In genomic region chr11:46391186-46391577, GRCh38 we compare ENCODE assay signal across 13 cellular contexts. TPM values are rescaled to one million over a fixed set of nuclear protein-coding genes. Genes with fewer than 3 reads are reported as not detected.
A peak's percentile ranks its signal among the peaks of the same experiment; 100 is the strongest.
DNase-seq lines count a peak whose midpoint lies in the region; ATAC-seq and TF ChIP-seq lines count a peak whose summit lies in the region.
"Had no signal": no experiment of that assay in that cellular context is flagged by ENCODE, and none has a peak within 500 bp of the region (broad histone marks: within the 10 kb centered on the region; RNA-seq: fewer than 3 reads in every experiment).

No MANE protein-coding gene starts in this region.

- peaks cover 11% of the 10 kb centered on the region for H3K4me1 Mint-ChIP-seq in MCF 10A (ENCODE audit: insufficient read depth, unreplicated experiment)
- H3K4me1 Mint-ChIP-seq in activated CD4-positive, alpha-beta memory T cell treated with anti-CD3 and anti-CD28 coated beads for 36 hours (ENCODE audit: low read depth), result peaks cover 31% of the 10 kb centered on the region

- no peaks in the 10 kb centered on the region for H3K9me3 Mint-ChIP-seq in MCF 10A (ENCODE audit: unreplicated experiment)
- H3K9me3 Mint-ChIP-seq in activated CD4-positive, alpha-beta memory T cell treated with anti-CD3 and anti-CD28 coated beads for 36 hours, result no peaks in the 10 kb centered on the region
- H3K9me3 Mint-ChIP-seq: activated T-cell treated with anti-CD3 and anti-CD28 coated beads, Interleukin-2, amount 50 U/mL, for 72 hours had no signal

- POLR2A ChIA-PET in MCF 10A (lab: Yijun Ruan, JAX), result no interaction called here
- POLR2A ChIA-PET in activated CD4-positive, alpha-beta memory T cell treated with anti-CD3 and anti-CD28 coated beads for 36 hours (lab: Charles Lee), result interaction anchor here (1.3 kb wide), 1 partner anchor 10 kb away, joined by 3 read pairs; the partner anchor contains the start of gene MDK

- no peak for DNase-seq in breast epithelium (ENCODE audit: low spot score in 2 of 2)
- DNase-seq in MCF 10A (ENCODE audit: unreplicated experiment), result no peak
- no peak for DNase-seq in SK-N-MC (ENCODE audit: low read depth, low spot score)
- no peak for DNase-seq in iPS DF 6.9 (ENCODE audit: low read depth, low spot score)
- no peak for DNase-seq in suprapubic skin (ENCODE audit: low spot score in 2 of 2)
- DNase-seq in activated CD4-positive, alpha-beta T cell treated with anti-CD3 and anti-CD28 coated beads, Interleukin-2, amount 50 U/mL, for 1 hour, result no peak
- no peak for DNase-seq in activated CD4-positive, alpha-beta memory T cell treated with anti-CD3 and anti-CD28 coated beads for 36 hours
- DNase-seq in sciatic nerve (ENCODE audit: low spot score), result no peak
- DNase-seq: C1 segment of cervical spinal cord, cortex of kidney, KG1 had no signal

- no peaks in the 10 kb centered on the region for H3K9me3 ChIP-seq in breast epithelium
- no peaks in the 10 kb centered on the region for H3K9me3 ChIP-seq in SK-N-MC (ENCODE audit: low read depth, low read length)
- H3K9me3 ChIP-seq in iPS DF 6.9 (ENCODE audit: control insufficient read depth, insufficient read depth, low read length), result no peaks in the 10 kb centered on the region
- no peaks in the 10 kb centered on the region for H3K9me3 ChIP-seq in suprapubic skin
- H3K9me3 ChIP-seq: ovary had no signal

- TF ChIP-seq CTCF in breast epithelium (IDR thresholded peaks at IDR 0.05) (no peak), MCF 10A (IDR thresholded peaks at IDR 0.05; ENCODE audit: unreplicated experiment) (no peak), suprapubic skin (IDR thresholded peaks at IDR 0.05) (no peak)

- H3K4me3 Mint-ChIP-seq in MCF 10A (ENCODE audit: unreplicated experiment), result no peak overlapping the region
- no peak overlapping the region for H3K4me3 Mint-ChIP-seq in activated CD4-positive, alpha-beta memory T cell treated with anti-CD3 and anti-CD28 coated beads for 36 hours

- ATAC-seq in sciatic nerve, result no peak

- H3K27ac ChIP-seq in breast epithelium, result no peak overlapping the region
- H3K27ac ChIP-seq in SK-N-MC, result no peak overlapping the region
- no peak overlapping the region for H3K27ac ChIP-seq in iPS DF 6.9 (ENCODE audit: low read length)
- no peak overlapping the region for H3K27ac ChIP-seq in suprapubic skin
- H3K27ac ChIP-seq: ovary had no signal

- no TSS peak for BruUV-seq in MCF 10A (replicated peaks; lab: Mats Ljungman, UMichigan)

- H3K9ac ChIP-seq in SK-N-MC (ENCODE audit: insufficient read length), result no peak overlapping the region

- no peaks in the 10 kb centered on the region for H3K36me3 ChIP-seq in breast epithelium
- H3K36me3 ChIP-seq in SK-N-MC (ENCODE audit: insufficient read depth, low read length), result no peaks in the 10 kb centered on the region
- no peaks in the 10 kb centered on the region for H3K36me3 ChIP-seq in iPS DF 6.9 (ENCODE audit: control insufficient read depth, insufficient read depth, low read length)
- H3K36me3 ChIP-seq in suprapubic skin, result no peaks in the 10 kb centered on the region
- H3K36me3 ChIP-seq: ovary had no signal

- H3K36me3 Mint-ChIP-seq in MCF 10A (ENCODE audit: insufficient read depth, unreplicated experiment), result no peaks in the 10 kb centered on the region
- no peaks in the 10 kb centered on the region for H3K36me3 Mint-ChIP-seq in activated CD4-positive, alpha-beta memory T cell treated with anti-CD3 and anti-CD28 coated beads for 36 hours

- H3K27me3 ChIP-seq in breast epithelium (peaks cover 22 to 47% of the 10 kb centered on the region in 2 donors), iPS DF 6.9 (ENCODE audit: control insufficient read depth, insufficient read depth, low read length) (peaks cover 15% of the 10 kb centered on the region), suprapubic skin (peaks cover 60% of the 10 kb centered on the region)

- WGBS in iPS DF 6.9 (ENCODE audit: insufficient coverage, insufficient read length), result no CpG with 5 or more reads among the region's 31 CpGs
- WGBS in suprapubic skin, result 0% methylated on average over 16 of the region's 31 CpGs

- no peak for TF ChIP-seq POLR2A in breast epithelium (IDR thresholded peaks at IDR 0.05)
- TF ChIP-seq POLR2A in suprapubic skin (IDR thresholded peaks at IDR 0.05), result no peak

- peak overlapping the region in 2 of 3 donors; percentile 50 to 76 for H3K4me3 ChIP-seq in breast epithelium
- H3K4me3 ChIP-seq in SK-N-MC, result peak overlapping the region; percentile 62
- H3K4me3 ChIP-seq in iPS DF 6.9 (ENCODE audit: low read length), result peak overlapping the region; percentile 57; the same call in 1 of the 2 replicates
- H3K4me3 ChIP-seq in suprapubic skin, result peak overlapping the region; percentile 54

- intact Hi-C loops in breast epithelium (cut with DNase I; ENCODE audit: low total_unique reads) (loop anchor here (5.0 to 10.0 kb wide), 2 partner anchors 214 to 249 kb away; no protein-coding TSS in a partner anchor), MCF 10A (cut with micrococcal nuclease) (no loop called here), sciatic nerve (cut with DNase I) (no loop called here)
- intact Hi-C loops in activated CD4-positive, alpha-beta memory T cell treated with anti-CD3 and anti-CD28 coated beads for 36 hours (cut with micrococcal nuclease), result no loop called here

- H3K27me3 Mint-ChIP-seq in MCF 10A (ENCODE audit: insufficient read depth, unreplicated experiment), result peaks cover 40% of the 10 kb centered on the region
- H3K27me3 Mint-ChIP-seq in activated CD4-positive, alpha-beta memory T cell treated with anti-CD3 and anti-CD28 coated beads for 36 hours, result peaks cover 49% of the 10 kb centered on the region

- H3K4me1 ChIP-seq in breast epithelium (peaks cover 20 to 29% of the 10 kb centered on the region in 2 donors), iPS DF 6.9 (ENCODE audit: control insufficient read depth, insufficient read depth, low read length) (peaks cover 5% of the 10 kb centered on the region), suprapubic skin (peaks cover 46% of the 10 kb centered on the region)

- CTCF ChIA-PET in MCF 10A (lab: Yijun Ruan, JAX), result interaction anchor here (1.0 to 3.5 kb wide), 3 partner anchors 145 to 227 kb away, joined by 3 to 24 read pairs (median 6); no protein-coding TSS in a partner anchor
- CTCF ChIA-PET in activated CD4-positive, alpha-beta memory T cell treated with anti-CD3 and anti-CD28 coated beads for 36 hours (lab: Charles Lee), result interaction anchor here (1.2 to 7.8 kb wide), 8 partner anchors 23 to 227 kb away, joined by 4 to 83 read pairs (median 4); partner anchors contain the start of gene DGKZ

- no peak for TF ChIP-seq EP300 in suprapubic skin (IDR thresholded peaks at IDR 0.05)

- H3K27ac Mint-ChIP-seq in MCF 10A (ENCODE audit: low read depth, unreplicated experiment), result no peak overlapping the region
- H3K27ac Mint-ChIP-seq in activated CD4-positive, alpha-beta memory T cell treated with anti-CD3 and anti-CD28 coated beads for 36 hours, result no peak overlapping the region
- H3K27ac Mint-ChIP-seq: activated T-cell treated with anti-CD3 and anti-CD28 coated beads, Interleukin-2, amount 50 U/mL, for 72 hours had no signal

RNA-seq across cellular contexts. Expression of gene CHRM4, which starts 0.4 kb away (rescaled TPM):
- 1 to 10 TPM in 1 of 3 donors, under 1 TPM in 1, not detected in 1; 0.66 to 1.1 TPM for total RNA-seq in breast epithelium
- total RNA-seq in MCF 10A (2022), result not detected in 2 replicates
- 1 to 10 TPM in 3 of 4 donors, under 1 TPM in 1; 0.80 to 3.0 (median 2.6) TPM for total RNA-seq in suprapubic skin
- not detected for total RNA-seq in activated CD4-positive, alpha-beta memory T cell treated with anti-CD3 and anti-CD28 coated beads for 36 hours
- not detected for total RNA-seq in sciatic nerve

RNA-seq across cellular contexts. Expression of gene MDK, which starts 9.7 kb away (rescaled TPM):
- total RNA-seq in breast epithelium (100 to 1,000 TPM in 1 of 3 donors, 10 to 100 TPM in 2; 20.5 to 115 (median 54.7) TPM), MCF 10A (2022) (0.49 and 1.8 TPM in 2 replicates), suprapubic skin (10 to 100 TPM in 3 of 4 donors, 1 to 10 TPM in 1; 9.1 to 22.6 (median 13.9) TPM), sciatic nerve (92.7 TPM)
- total RNA-seq in activated CD4-positive, alpha-beta memory T cell treated with anti-CD3 and anti-CD28 coated beads for 36 hours, result 1 to 10 TPM; 5.9 to 7.0 TPM

RNA-seq across cellular contexts. Expression of gene DGKZ, which starts 43.9 kb away (rescaled TPM):
- total RNA-seq in breast epithelium (10 to 100 TPM; 42.3 to 46.5 (median 46.2) TPM), MCF 10A (2022) (52.8 and 57.9 TPM in 2 replicates), suprapubic skin (10 to 100 TPM; 60.5 to 91.0 (median 73.4) TPM), sciatic nerve (45.5 TPM)
- total RNA-seq in activated CD4-positive, alpha-beta memory T cell treated with anti-CD3 and anti-CD28 coated beads for 36 hours, result 10 to 100 TPM; 85.3 to 88.7 TPM
